In the genomic region with DNA sequence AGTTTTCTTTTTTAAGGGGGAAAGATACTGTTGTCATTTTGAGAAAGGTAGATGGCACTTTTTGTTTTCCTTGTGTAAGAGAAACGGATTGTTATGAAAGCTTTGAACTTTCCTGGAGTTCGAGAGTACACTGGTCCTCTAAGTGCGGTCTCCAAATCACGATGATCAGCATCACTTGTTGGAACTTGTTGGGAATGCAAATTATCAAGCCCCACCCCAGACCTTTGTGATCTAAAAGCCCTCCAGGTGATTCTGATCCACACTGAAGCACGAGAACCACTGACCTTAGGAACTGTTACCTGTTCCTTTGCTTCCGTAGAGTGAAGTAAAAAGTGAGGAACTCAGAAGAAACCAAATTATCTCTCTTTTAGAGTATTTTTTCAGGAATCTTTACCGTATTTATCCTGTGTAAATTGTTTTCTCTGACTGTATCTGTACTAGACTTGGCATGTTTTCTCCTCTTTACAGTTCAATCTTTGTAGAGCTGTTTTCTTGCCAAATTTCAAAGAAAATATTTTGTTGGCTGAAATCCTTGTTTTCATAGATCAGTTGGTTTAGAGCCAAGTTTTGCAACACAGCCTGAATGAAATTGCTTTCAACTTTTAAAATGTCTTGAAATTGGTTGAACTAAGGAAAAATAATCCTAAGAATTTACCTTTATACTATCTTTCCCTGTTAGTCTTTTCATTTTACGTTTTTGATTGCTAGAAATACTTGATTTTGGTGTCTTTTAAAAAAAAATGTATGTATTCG, we compare ENCODE assay signal across 7 cellular contexts. TPM values are rescaled to one million over a fixed set of nuclear protein-coding genes. Genes with fewer than 3 reads are reported as not detected.
DNase-seq lines count a peak whose midpoint lies in the region; ATAC-seq and TF ChIP-seq lines count a peak whose summit lies in the region.

No MANE protein-coding gene starts in this region.

- peaks cover 0 to 72% (median 34%) of the 10 kb centered on the region in 3 donors for H3K4me1 ChIP-seq in esophagus squamous epithelium
- H3K4me1 ChIP-seq in rectal smooth muscle tissue (ENCODE audit: control insufficient read depth, insufficient read depth, low read length): peaks cover 24% of the 10 kb centered on the region

- no peak overlapping the region for H3K9ac ChIP-seq in rectal smooth muscle tissue (ENCODE audit: low read length)

- H3K36me3 ChIP-seq in esophagus squamous epithelium (peaks cover 0 to 27% (median 4%) of the 10 kb centered on the region in 3 donors), rectal smooth muscle tissue (ENCODE audit: control insufficient read depth, insufficient read depth, low read length) (peaks cover 11% of the 10 kb centered on the region)

- peak overlapping the region in 3 of 4 donors; percentile 33 to 93 (median 79) for H3K4me3 ChIP-seq in esophagus squamous epithelium
- peak overlapping the region; percentile 0 for H3K4me3 ChIP-seq in rectal smooth muscle tissue (ENCODE audit: low read length)

- H3K27ac ChIP-seq in esophagus squamous epithelium (peak overlapping the region; percentile 84 to 100 (median 98)), rectal smooth muscle tissue (ENCODE audit: low read depth, low read length) (peak overlapping the region; percentile 10)

- TF ChIP-seq POLR2A in esophagus squamous epithelium (IDR thresholded peaks at IDR 0.05): peak in 1 of 4 donors; percentile 36

- ATAC-seq in SK-N-SH treated with all-trans-retinoic acid at 6 μM for 48 hours (no peak), GM18517 (IDR thresholded peaks at IDR 0.05; ENCODE audit: unreplicated experiment) (no peak)

- intact Hi-C loops in esophagus squamous epithelium (cut with DNase I): loop anchor here (10.0 kb wide), 1 partner anchor 55 kb away; no protein-coding TSS in a partner anchor

- TF ChIP-seq CTCF in esophagus squamous epithelium (IDR thresholded peaks at IDR 0.05): no peak

- DNase-seq in HCEC 1CT (peak; percentile 56), esophagus squamous epithelium (lab: John Stamatoyannopoulos, UW) (no peak), CD1c-positive myeloid dendritic cell (ENCODE audit: extremely low spot score) (no peak), AML-193 (lab: John Stamatoyannopoulos, UW) (no peak)

- H3K27me3 ChIP-seq in esophagus squamous epithelium (no peaks in the 10 kb centered on the region), rectal smooth muscle tissue (ENCODE audit: control insufficient read depth, insufficient read depth, low read length) (no peaks in the 10 kb centered on the region)

- no peaks in the 10 kb centered on the region for H3K9me3 ChIP-seq in esophagus squamous epithelium

- WGBS in esophagus squamous epithelium, 2 donors: 7 to 14% methylated on average over 9 of the region's 9 CpGs

TF ChIP-seq in SK-N-SH treated with all-trans-retinoic acid at 6 μM for 48 hours, 23 proteins besides CTCF, POLR2A, EP300 and RAD21:
- no peak for TF ChIP-seq SNAI2 (CRISPR knock-in tag; IDR thresholded peaks at IDR 0.05)
- 0 out of 2 replicates have a peak, but pooled peaks have one; percentile 31 for TF ChIP-seq ISL1 (CRISPR knock-in tag; IDR thresholded peaks at IDR 0.05)

RNA-seq across cellular contexts. Expression of gene MAT2B, which starts 4.0 kb away (rescaled TPM):
- 10 to 100 TPM; 20.8 to 55.3 (median 44.8) TPM for total RNA-seq in esophagus squamous epithelium

RNA-seq across cellular contexts. Expression of gene HMMR, which starts 49.0 kb away (rescaled TPM):
- total RNA-seq in esophagus squamous epithelium: 10 to 100 TPM in 2 of 4 donors, 1 to 10 TPM in 2; 3.2 to 23.7 (median 11.1) TPM

RNA-seq across cellular contexts. Expression of gene NUDCD2, which starts 49.6 kb away (rescaled TPM):
- 10 to 100 TPM in 1 of 4 donors, 1 to 10 TPM in 3; 2.5 to 11.6 (median 6.1) TPM for total RNA-seq in esophagus squamous epithelium
